ENCODE assay signal across 15 cellular contexts in genomic region chr11:109423860-109424190, GRCh38. TPM values are rescaled to one million over a fixed set of nuclear protein-coding genes. Genes with fewer than 3 reads are reported as not detected.
DNase-seq lines count a peak whose midpoint lies in the region; ATAC-seq and TF ChIP-seq lines count a peak whose summit lies in the region.
"Had no signal": no experiment of that assay in that cellular context is flagged by ENCODE, and none has a peak within 500 bp of the region (broad histone marks: within the 10 kb centered on the region; RNA-seq: fewer than 3 reads in every experiment).

No MANE protein-coding gene starts in this region.

- H3K36me3 Mint-ChIP-seq in endodermal cell (ENCODE audit: low read depth) (no peaks in the 10 kb centered on the region), neural crest cell (ENCODE audit: low read depth) (no peaks in the 10 kb centered on the region)

- TF ChIP-seq CTCF in AG09309 (IDR thresholded peaks at IDR 0.05; ENCODE audit: control insufficient read depth, insufficient read depth, low read depth, low read length, missing control alignments) (no peak), endodermal cell (conservative IDR thresholded peaks at IDR 0.05) (no peak), neural crest cell (conservative IDR thresholded peaks at IDR 0.05) (no peak)

- H3K36me3 ChIP-seq in endodermal cell (ENCODE audit: control insufficient read depth, insufficient read depth, low read length) = no peaks in the 10 kb centered on the region
- H3K36me3 ChIP-seq: tibial nerve had no signal

- no peaks in the 10 kb centered on the region for H3K9me3 Mint-ChIP-seq in endodermal cell
- H3K9me3 Mint-ChIP-seq in neural crest cell = no peaks in the 10 kb centered on the region
- H3K9me3 Mint-ChIP-seq: activated naive CD4-positive, alpha-beta T cell treated with anti-CD3 and anti-CD28 coated beads, Interleukin-2, amount 50 U/mL, for 72 hours had no signal

- no peaks in the 10 kb centered on the region for H3K9me3 ChIP-seq in endodermal cell (ENCODE audit: control insufficient read depth, low read length)
- H3K9me3 ChIP-seq: mucosa of descending colon, tibial nerve had no signal

- H3K27ac Mint-ChIP-seq in endodermal cell = no peak overlapping the region
- H3K27ac Mint-ChIP-seq in neural crest cell (ENCODE audit: unreplicated experiment) = no peak overlapping the region
- H3K27ac Mint-ChIP-seq: progenitor cell of endocrine pancreas had no signal

- peaks cover 85% of the 10 kb centered on the region for H3K27me3 ChIP-seq in endodermal cell (ENCODE audit: control insufficient read depth, insufficient read depth, low read length, poor library complexity, severe bottlenecking)

- H3K9ac ChIP-seq in endodermal cell (ENCODE audit: extremely low read depth, low read length, poor library complexity, severe bottlenecking) = no peak overlapping the region

- H3K4me3 ChIP-seq in AG09309 (ENCODE audit: control insufficient read depth, low read depth, low read length) = peak overlapping the region; percentile 63
- peak overlapping the region; percentile 78 for H3K4me3 ChIP-seq in endodermal cell (ENCODE audit: low read length)
- H3K4me3 ChIP-seq: GM12878, mucosa of descending colon had no signal

- no peaks in the 10 kb centered on the region for H3K4me1 ChIP-seq in endodermal cell (ENCODE audit: control insufficient read depth, insufficient read depth, low read length)

- DNase-seq in AG09309 (ENCODE audit: low read depth) (no peak), NCI-H69 (lab: John Stamatoyannopoulos, UW) (peak; percentile 60), endodermal cell (no peak), neural crest cell (ENCODE audit: low read depth, low spot score) (no peak), DMS153 treated with DMSO at 0.1 percent for 48 hours (lab: John Stamatoyannopoulos, UW; ENCODE audit: unreplicated experiment) (no peak), AG20443 (ENCODE audit: low spot score) (no peak)
- no peak for DNase-seq in stimulated activated CD4-positive, alpha-beta T cell treated with anti-CD3 and anti-CD28 coated beads, Interleukin-4, amount 100 ng/mL, for 4 hours
- DNase-seq: NCI-H446 treated with DMSO at 0.1 percent for 48 hours had no signal

- H3K27me3 Mint-ChIP-seq in endodermal cell (ENCODE audit: insufficient read depth) (peaks cover 65% of the 10 kb centered on the region), neural crest cell (ENCODE audit: low read depth) (peaks cover 89% of the 10 kb centered on the region)

- H3K27ac ChIP-seq in endodermal cell (ENCODE audit: low read depth, low read length) = no peak overlapping the region
- H3K27ac ChIP-seq: tibial nerve had no signal

- H3K4me3 Mint-ChIP-seq in endodermal cell (no peak overlapping the region), neural crest cell (peak overlapping the region; percentile 61)

- 26 to 41% methylated on average over 4 to 20 of the region's 20 CpGs for WGBS in endodermal cell (ENCODE audit: insufficient coverage in 1 of 2, insufficient read length in 1 of 2), 2 experiments

- ATAC-seq in GM21367 (IDR thresholded peaks at IDR 0.05; ENCODE audit: unreplicated experiment) = no peak
- ATAC-seq: activated naive CD4-positive, alpha-beta T cell treated with anti-CD3 and anti-CD28 coated beads, Interleukin-2, amount 50 U/mL, for 72 hours; GM12878; mucosa of descending colon had no signal

- H3K4me1 Mint-ChIP-seq in endodermal cell (peaks cover 6% of the 10 kb centered on the region), neural crest cell (peaks cover 16% of the 10 kb centered on the region)

RNA-seq across cellular contexts. Expression of gene C11orf87, which starts 1.8 kb away (rescaled TPM):
- total RNA-seq in endodermal cell (not detected), neural crest cell (0.20 and 0.21 TPM in 2 replicates)
- 0.53 TPM for polyA plus RNA-seq in endodermal cell (2013, experiment 1 of 2)
- polyA plus RNA-seq in endodermal cell (2013, experiment 2 of 2) = 1.0 TPM
- total RNA-seq: activated naive CD4-positive, alpha-beta T cell treated with anti-CD3 and anti-CD28 coated beads, Interleukin-2, amount 50 U/mL, for 72 hours; GM12878; HepG2; mucosa of descending colon had no signal
- polyA plus RNA-seq: GM12878, HepG2 had no signal
